Comparison of ENCODE assay signal across 17 cellular contexts in genomic region chr19:51681286-51681956, GRCh38. TPM values are rescaled to one million over a fixed set of nuclear protein-coding genes. Genes with fewer than 3 reads are reported as not detected.
DNase-seq lines count a peak whose midpoint lies in the region; ATAC-seq and TF ChIP-seq lines count a peak whose summit lies in the region.
"Had no signal": no experiment of that assay in that cellular context is flagged by ENCODE, and none has a peak within 500 bp of the region (broad histone marks: within the 10 kb centered on the region; RNA-seq: fewer than 3 reads in every experiment).

No MANE protein-coding gene starts in this region.

- DNase-seq in NCI-H2227 (lab: John Stamatoyannopoulos, UW; ENCODE audit: unreplicated experiment), result peak; percentile 24
- DNase-seq in NCI-H2227 treated with DMSO at 0.1 percent for 48 hours (lab: John Stamatoyannopoulos, UW), result no peak
- DNase-seq in WTC11 (ENCODE audit: low spot score), result no peak
- DNase-seq in CD1c-positive myeloid dendritic cell (ENCODE audit: extremely low spot score), result no peak
- DNase-seq in brain microvascular endothelial cell, result no peak
- DNase-seq: activated T-cell treated with anti-CD3 and anti-CD28 coated beads, Interleukin-2, amount 50 U/mL, for 4 hours; amniotic stem cell; NCI-H146; stimulated activated CD4-positive, alpha-beta T cell treated with anti-CD3 and anti-CD28 coated beads, Interleukin-15, amount 100 ng/mL, for 24 hours; SW 1271; tibial artery had no signal

- H3K27ac Mint-ChIP-seq in WTC11, result no peak overlapping the region
- H3K27ac Mint-ChIP-seq in nephron, result peak overlapping the region; percentile 12 to 58 (median 44)
- H3K27ac Mint-ChIP-seq: dendritic cell treated with granulocyte-macrophage colony-stimulating factor and Interleukin-4, amounts not matched to agents 40 ng/mL and 50 ng/mL, for 4 days had no signal

- H3K4me2 ChIP-seq in Loucy (ENCODE audit: low read depth, low read length, poor library complexity, severe bottlenecking), result no peak overlapping the region

- H3K9me3 Mint-ChIP-seq in WTC11, result peaks cover 42% of the 10 kb centered on the region
- no peaks in the 10 kb centered on the region for H3K9me3 Mint-ChIP-seq in nephron
- H3K9me3 Mint-ChIP-seq: dendritic cell treated with granulocyte-macrophage colony-stimulating factor and Interleukin-4, amounts not matched to agents 40 ng/mL and 50 ng/mL, for 4 days had no signal

- H3K79me2 ChIP-seq in Loucy (ENCODE audit: insufficient read depth, low read length), result no peaks in the 10 kb centered on the region

- no peaks in the 10 kb centered on the region for H3F3A ChIP-seq in Loucy (ENCODE audit: low read depth)

- in situ Hi-C loops in brain microvascular endothelial cell (cut with HindIII; ENCODE audit: low pct_ligation_motif_present, low sequenced_read_pairs), result no loop called here

- H3K4me1 Mint-ChIP-seq in WTC11, result no peaks in the 10 kb centered on the region
- peaks cover 5% of the 10 kb centered on the region for H3K4me1 Mint-ChIP-seq in nephron

- peak overlapping the region; percentile 51 for H2AFZ ChIP-seq in Loucy (ENCODE audit: low read length)

- POLR2A ChIA-PET in WTC11 (lab: Charles Lee), result interaction anchor here (0.5 kb wide), 1 partner anchor 33 kb away, joined by 6 read pairs; no protein-coding TSS in a partner anchor

- peaks cover 9% of the 10 kb centered on the region for H3K4me1 ChIP-seq in Loucy (ENCODE audit: insufficient read depth, low read length, poor library complexity, severe bottlenecking)
- H3K4me1 ChIP-seq: tibial artery had no signal

- H3K36me3 ChIP-seq in Loucy (ENCODE audit: insufficient read depth, low read length), result no peaks in the 10 kb centered on the region
- no peaks in the 10 kb centered on the region for H3K36me3 ChIP-seq in brain microvascular endothelial cell (replicated peaks)
- H3K36me3 ChIP-seq: tibial artery had no signal

- no peaks in the 10 kb centered on the region for H3K9me2 ChIP-seq in Loucy (replicated peaks; ENCODE audit: low read depth, low read length)

- no peaks in the 10 kb centered on the region for H3K9me3 ChIP-seq in Loucy (ENCODE audit: insufficient read depth, low read depth, low read length)
- H3K9me3 ChIP-seq: tibial artery had no signal

- H3K27me3 ChIP-seq in Loucy (ENCODE audit: insufficient read depth, low read length, poor library complexity, severe bottlenecking) (peaks cover 4% of the 10 kb centered on the region), brain microvascular endothelial cell (replicated peaks) (no peaks in the 10 kb centered on the region)

- H3K36me3 Mint-ChIP-seq in WTC11, result peaks cover 12% of the 10 kb centered on the region
- H3K36me3 Mint-ChIP-seq in nephron (ENCODE audit: low read depth), result no peaks in the 10 kb centered on the region

- ATAC-seq in WTC11, result peak; percentile 46
- no peak for ATAC-seq in HG02973 (IDR thresholded peaks at IDR 0.05; ENCODE audit: unreplicated experiment)
- ATAC-seq: activated CD4-positive, CD25-positive, alpha-beta regulatory T cell treated with anti-CD3 and anti-CD28 coated beads, Interleukin-2, amount 50 U/mL, for 24 hours; activated T-cell treated with anti-CD3 and anti-CD28 coated beads, Interleukin-2, amount 50 U/mL, for 4 hours had no signal

- H3K4me3 ChIP-seq in Loucy (ENCODE audit: low read length, poor library complexity, severe bottlenecking), result no peak overlapping the region
- no peak overlapping the region for H3K4me3 ChIP-seq in brain microvascular endothelial cell (ENCODE audit: low read depth, low read length)
- H3K4me3 ChIP-seq: tibial artery had no signal

- H3K9ac ChIP-seq in Loucy (ENCODE audit: low read depth, low read length, poor library complexity, severe bottlenecking), result no peak overlapping the region

- no peak for TF ChIP-seq CTCF in Loucy (conservative IDR thresholded peaks at IDR 0.05; ENCODE audit: low read length)
- TF ChIP-seq CTCF in WTC11 (IDR thresholded peaks at IDR 0.05), result no peak
- TF ChIP-seq CTCF in nephron (IDR thresholded peaks at IDR 0.05; ENCODE audit: unreplicated experiment in 3 of 3), result no peak
- no peak for TF ChIP-seq CTCF in brain microvascular endothelial cell (IDR thresholded peaks at IDR 0.05; ENCODE audit: low read depth, low read length, missing control alignments)

- H4K20me1 ChIP-seq in Loucy (ENCODE audit: insufficient read depth, low read length, poor library complexity, severe bottlenecking), result no peaks in the 10 kb centered on the region

- no peak overlapping the region for H3K4me3 Mint-ChIP-seq in WTC11
- no peak overlapping the region for H3K4me3 Mint-ChIP-seq in nephron
- H3K4me3 Mint-ChIP-seq: activated T-cell treated with anti-CD3 and anti-CD28 coated beads, Interleukin-2, amount 50 U/mL, for 4 hours; dendritic cell treated with granulocyte-macrophage colony-stimulating factor and Interleukin-4, amounts not matched to agents 40 ng/mL and 50 ng/mL, for 4 days had no signal

- peaks cover 30% of the 10 kb centered on the region for H3K27me3 Mint-ChIP-seq in WTC11 (ENCODE audit: low read depth)
- H3K27me3 Mint-ChIP-seq in nephron (ENCODE audit: low read depth), result peaks cover 7% of the 10 kb centered on the region

- CTCF ChIA-PET in WTC11 (lab: Charles Lee), result interaction anchor here (0.7 to 1.2 kb wide), 5 partner anchors 20 to 191 kb away, joined by 3 to 5 read pairs (median 4); no protein-coding TSS in a partner anchor

- H3K27ac ChIP-seq in brain microvascular endothelial cell, result no peak overlapping the region
- H3K27ac ChIP-seq: tibial artery had no signal

TF ChIP-seq in WTC11, 78 proteins besides CTCF, POLR2A, EP300 and RAD21:
- TF ChIP-seq E2F1 (CRISPR knock-in tag; IDR thresholded peaks at IDR 0.05) (no peak), FOXP4 (CRISPR knock-in tag; IDR thresholded peaks at IDR 0.05) (no peak), E2F5 (CRISPR knock-in tag; IDR thresholded peaks at IDR 0.05) (no peak), ESRRA (CRISPR knock-in tag; IDR thresholded peaks at IDR 0.05; ENCODE audit: borderline replicate concordance) (no peak), ZBTB43 (CRISPR knock-in tag; IDR thresholded peaks at IDR 0.05) (no peak), ELF4 (CRISPR knock-in tag; IDR thresholded peaks at IDR 0.05; ENCODE audit: low read depth) (no peak), CREB1 (CRISPR knock-in tag; IDR thresholded peaks at IDR 0.05) (no peak), ZBTB21 (CRISPR knock-in tag; IDR thresholded peaks at IDR 0.05; ENCODE audit: borderline replicate concordance) (no peak), ZNF396 (CRISPR knock-in tag; IDR thresholded peaks at IDR 0.05; ENCODE audit: borderline replicate concordance) (no peak)
TF ChIP-seq in WTC11: peak in this region for 0.

RNA-seq across cellular contexts. Expression of gene SPACA6, which starts 11.7 kb away (rescaled TPM):
- 9.3 to 13.3 TPM (median 9.8 TPM) in 3 replicates for total RNA-seq in WTC11 (2021)

RNA-seq across cellular contexts. Expression of gene SIGLEC14, which starts 34.8 kb away (rescaled TPM):
- total RNA-seq in WTC11 (2021), result not detected in 3 replicates
- total RNA-seq: activated T-cell treated with anti-CD3 and anti-CD28 coated beads, Interleukin-2, amount 50 U/mL, for 4 hours had no signal

RNA-seq across cellular contexts. Expression of gene HAS1, which starts 42.4 kb away (rescaled TPM):
- total RNA-seq in WTC11 (2021), result 0.73 to 1.0 TPM (median 1.0 TPM) in 3 replicates
- total RNA-seq: activated T-cell treated with anti-CD3 and anti-CD28 coated beads, Interleukin-2, amount 50 U/mL, for 4 hours; HT1080 had no signal

RNA-seq across cellular contexts. Expression of gene SIGLEC5, which starts 51.2 kb away (rescaled TPM):
- total RNA-seq in WTC11 (2021), result 0.15 TPM in 1 of 3 replicates, not detected in the others
- total RNA-seq: HT1080 had no signal
